ENCODE assay signal across 13 cellular contexts in genomic region chr20:16397053-16397452, GRCh38.
A peak's percentile ranks its signal among the peaks of the same experiment; 100 is the strongest.
DNase-seq lines count a peak whose midpoint lies in the region; ATAC-seq and TF ChIP-seq lines count a peak whose summit lies in the region.
"Had no signal": no experiment of that assay in that cellular context is flagged by ENCODE, and none has a peak within 500 bp of the region (broad histone marks: within the 10 kb centered on the region; RNA-seq: fewer than 3 reads in every experiment).

No MANE protein-coding gene starts in this region.

- H3K27me3 ChIP-seq in esophagus muscularis mucosa: no peaks in the 10 kb centered on the region
- no peaks in the 10 kb centered on the region for H3K27me3 ChIP-seq in lower lobe of right lung (ENCODE audit: low read depth)
- no peaks in the 10 kb centered on the region for H3K27me3 ChIP-seq in stomach smooth muscle (ENCODE audit: control insufficient read depth in 1 of 2, insufficient read depth in 2 of 2, low read length in 2 of 2)

- ATAC-seq in lower lobe of right lung: peak; percentile 12 to 51
- no peak for ATAC-seq in activated naive CD4-positive, alpha-beta T cell treated with anti-CD3 and anti-CD28 coated beads, Interleukin-2, amount 50 U/mL, for 72 hours
- ATAC-seq in GM18867 (IDR thresholded peaks at IDR 0.05; ENCODE audit: unreplicated experiment): no peak
- ATAC-seq: PC-3; stimulated activated naive CD8-positive, alpha-beta T cell treated with anti-CD3 and anti-CD28 coated beads, Interleukin-15, amount 100 ng/mL, for 72 hours had no signal

- H3K9ac ChIP-seq in stomach smooth muscle (ENCODE audit: low read length in 2 of 2): no peak overlapping the region

- intact Hi-C loops in esophagus muscularis mucosa (cut with DNase I): no loop called here
- intact Hi-C loops in lower lobe of right lung (cut with DNase I): no loop called here

- peaks cover 0 to 13% (median 8%) of the 10 kb centered on the region in 4 donors for H3K36me3 ChIP-seq in esophagus muscularis mucosa
- no peaks in the 10 kb centered on the region for H3K36me3 ChIP-seq in lower lobe of right lung
- H3K36me3 ChIP-seq in stomach smooth muscle (ENCODE audit: control insufficient read depth in 2 of 2, insufficient read depth in 2 of 2, low read length in 2 of 2): peaks cover 0 to 7% of the 10 kb centered on the region in 2 donors

- no peaks in the 10 kb centered on the region for H3K9me3 Mint-ChIP-seq in activated naive CD4-positive, alpha-beta T cell treated with anti-CD3 and anti-CD28 coated beads, Interleukin-2, amount 50 U/mL, for 72 hours
- H3K9me3 Mint-ChIP-seq: stimulated activated naive CD8-positive, alpha-beta T cell treated with anti-CD3 and anti-CD28 coated beads, Interleukin-15, amount 100 ng/mL, for 72 hours had no signal

- DNase-seq in LNCaP clone FGC (ENCODE audit: low read depth) (peak; percentile 14), esophagus muscularis mucosa (ENCODE audit: extremely low spot score) (peak; percentile 84), lower lobe of right lung (no peak), NCI-H345 treated with DMSO at 0.1 percent for 48 hours (lab: John Stamatoyannopoulos, UW; ENCODE audit: unreplicated experiment) (no peak), NCI-H524 treated with DMSO at 0.1 percent for 48 hours (lab: John Stamatoyannopoulos, UW) (no peak)
- DNase-seq in activated naive CD4-positive, alpha-beta T cell treated with anti-CD3 and anti-CD28 coated beads, Interleukin-2, amount 50 U/mL, for 72 hours (ENCODE audit: low spot score in 2 of 2): no peak
- DNase-seq: MV-4-11; NCI-H2227 treated with DMSO at 0.1 percent for 48 hours; PC-3; stimulated activated naive CD8-positive, alpha-beta T cell treated with anti-CD3 and anti-CD28 coated beads, Interleukin-15, amount 100 ng/mL, for 72 hours had no signal

- 4% methylated on average over 4 of the region's 4 CpGs for WGBS in esophagus muscularis mucosa

- H3K4me1 ChIP-seq in esophagus muscularis mucosa (peaks cover 13 to 17% (median 14%) of the 10 kb centered on the region in 4 donors), lower lobe of right lung (no peaks in the 10 kb centered on the region), stomach smooth muscle (ENCODE audit: control insufficient read depth, insufficient read depth, low read length) (peaks cover 5% of the 10 kb centered on the region)

- no peak overlapping the region for H3K4me3 ChIP-seq in LNCaP clone FGC (ENCODE audit: low read depth, low read length)
- no peak overlapping the region for H3K4me3 ChIP-seq in esophagus muscularis mucosa
- H3K4me3 ChIP-seq in lower lobe of right lung: no peak overlapping the region
- H3K4me3 ChIP-seq in stomach smooth muscle (ENCODE audit: low read length in 2 of 2): no peak overlapping the region

- TF ChIP-seq CTCF in LNCaP clone FGC (IDR thresholded peaks at IDR 0.05; ENCODE audit: control insufficient read depth, extremely low read depth, insufficient read depth): no peak
- no peak for TF ChIP-seq CTCF in esophagus muscularis mucosa (IDR thresholded peaks at IDR 0.05)
- TF ChIP-seq CTCF in lower lobe of right lung (IDR thresholded peaks at IDR 0.05): no peak

- peaks cover 0 to 5% of the 10 kb centered on the region in 2 donors for H3K36me3 Mint-ChIP-seq in activated naive CD4-positive, alpha-beta T cell treated with anti-CD3 and anti-CD28 coated beads, Interleukin-2, amount 50 U/mL, for 72 hours

- no peaks in the 10 kb centered on the region for H3K9me3 ChIP-seq in esophagus muscularis mucosa
- H3K9me3 ChIP-seq in lower lobe of right lung: no peaks in the 10 kb centered on the region
- H3K9me3 ChIP-seq in stomach smooth muscle (ENCODE audit: control insufficient read depth in 2 of 2, low read length in 2 of 2): no peaks in the 10 kb centered on the region

- TF ChIP-seq POLR2A in esophagus muscularis mucosa (IDR thresholded peaks at IDR 0.05; ENCODE audit: low read depth): no peak

- H3K27ac Mint-ChIP-seq in activated naive CD4-positive, alpha-beta T cell treated with anti-CD3 and anti-CD28 coated beads, Interleukin-2, amount 50 U/mL, for 72 hours: no peak overlapping the region
- H3K27ac Mint-ChIP-seq: stimulated activated naive CD8-positive, alpha-beta T cell treated with anti-CD3 and anti-CD28 coated beads, Interleukin-15, amount 100 ng/mL, for 72 hours had no signal

- no peak for TF ChIP-seq EP300 in esophagus muscularis mucosa (IDR thresholded peaks at IDR 0.05)

- H3K27ac ChIP-seq in esophagus muscularis mucosa (replicated peaks in 1 of 4): no peak overlapping the region
- no peak overlapping the region for H3K27ac ChIP-seq in lower lobe of right lung
- H3K27ac ChIP-seq in stomach smooth muscle (ENCODE audit: low read length): peak overlapping the region; percentile 37
- H3K27ac ChIP-seq: C4-2B had no signal

Comparison
In these comparisons a context has a peak if more than half of its experiments do, and no peak if none do; other contexts are left out.
1. DNase-seq: peak in LNCaP clone FGC (single experiment) and esophagus muscularis mucosa (single experiment); none in lower lobe of right lung (single experiment), NCI-H345 treated with DMSO at 0.1 percent for 48 hours (single experiment), NCI-H524 treated with DMSO at 0.1 percent for 48 hours (single experiment) and activated naive CD4-positive, alpha-beta T cell treated with anti-CD3 and anti-CD28 coated beads, Interleukin-2, amount 50 U/mL, for 72 hours (0 of 2).
2. ATAC-seq: peak in lower lobe of right lung (2 of 2); none in activated naive CD4-positive, alpha-beta T cell treated with anti-CD3 and anti-CD28 coated beads, Interleukin-2, amount 50 U/mL, for 72 hours (0 of 2) and GM18867 (single experiment).